1 cellular context compared by ENCODE assay signal in the genomic region with DNA sequence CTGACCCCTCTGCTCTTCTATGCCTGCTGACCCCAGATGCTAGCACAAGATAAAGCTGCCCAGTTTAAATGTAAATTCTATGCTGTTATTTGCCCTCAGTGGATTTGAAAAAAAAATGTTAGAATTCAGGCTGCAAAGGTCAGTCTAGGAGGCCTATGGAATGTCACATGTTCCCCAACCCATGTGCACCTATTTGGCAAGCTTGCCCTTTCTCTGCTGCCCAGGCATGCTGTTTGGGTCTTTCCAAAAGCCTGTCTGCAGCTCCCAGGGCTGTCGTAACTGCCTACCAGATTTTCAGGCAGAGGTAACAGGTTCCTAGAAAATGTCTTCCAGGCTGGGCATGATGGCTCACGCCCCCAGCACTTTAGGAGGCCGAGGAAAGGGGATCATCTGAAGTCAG.
TF ChIP-seq lines count a peak whose summit lies in the region.

No MANE protein-coding gene starts in this region.

TF ChIP-seq in HepG2, 621 proteins besides CTCF, POLR2A, EP300 and RAD21 (continued from another document and continues in another):
- TF ChIP-seq, protein P1, sequence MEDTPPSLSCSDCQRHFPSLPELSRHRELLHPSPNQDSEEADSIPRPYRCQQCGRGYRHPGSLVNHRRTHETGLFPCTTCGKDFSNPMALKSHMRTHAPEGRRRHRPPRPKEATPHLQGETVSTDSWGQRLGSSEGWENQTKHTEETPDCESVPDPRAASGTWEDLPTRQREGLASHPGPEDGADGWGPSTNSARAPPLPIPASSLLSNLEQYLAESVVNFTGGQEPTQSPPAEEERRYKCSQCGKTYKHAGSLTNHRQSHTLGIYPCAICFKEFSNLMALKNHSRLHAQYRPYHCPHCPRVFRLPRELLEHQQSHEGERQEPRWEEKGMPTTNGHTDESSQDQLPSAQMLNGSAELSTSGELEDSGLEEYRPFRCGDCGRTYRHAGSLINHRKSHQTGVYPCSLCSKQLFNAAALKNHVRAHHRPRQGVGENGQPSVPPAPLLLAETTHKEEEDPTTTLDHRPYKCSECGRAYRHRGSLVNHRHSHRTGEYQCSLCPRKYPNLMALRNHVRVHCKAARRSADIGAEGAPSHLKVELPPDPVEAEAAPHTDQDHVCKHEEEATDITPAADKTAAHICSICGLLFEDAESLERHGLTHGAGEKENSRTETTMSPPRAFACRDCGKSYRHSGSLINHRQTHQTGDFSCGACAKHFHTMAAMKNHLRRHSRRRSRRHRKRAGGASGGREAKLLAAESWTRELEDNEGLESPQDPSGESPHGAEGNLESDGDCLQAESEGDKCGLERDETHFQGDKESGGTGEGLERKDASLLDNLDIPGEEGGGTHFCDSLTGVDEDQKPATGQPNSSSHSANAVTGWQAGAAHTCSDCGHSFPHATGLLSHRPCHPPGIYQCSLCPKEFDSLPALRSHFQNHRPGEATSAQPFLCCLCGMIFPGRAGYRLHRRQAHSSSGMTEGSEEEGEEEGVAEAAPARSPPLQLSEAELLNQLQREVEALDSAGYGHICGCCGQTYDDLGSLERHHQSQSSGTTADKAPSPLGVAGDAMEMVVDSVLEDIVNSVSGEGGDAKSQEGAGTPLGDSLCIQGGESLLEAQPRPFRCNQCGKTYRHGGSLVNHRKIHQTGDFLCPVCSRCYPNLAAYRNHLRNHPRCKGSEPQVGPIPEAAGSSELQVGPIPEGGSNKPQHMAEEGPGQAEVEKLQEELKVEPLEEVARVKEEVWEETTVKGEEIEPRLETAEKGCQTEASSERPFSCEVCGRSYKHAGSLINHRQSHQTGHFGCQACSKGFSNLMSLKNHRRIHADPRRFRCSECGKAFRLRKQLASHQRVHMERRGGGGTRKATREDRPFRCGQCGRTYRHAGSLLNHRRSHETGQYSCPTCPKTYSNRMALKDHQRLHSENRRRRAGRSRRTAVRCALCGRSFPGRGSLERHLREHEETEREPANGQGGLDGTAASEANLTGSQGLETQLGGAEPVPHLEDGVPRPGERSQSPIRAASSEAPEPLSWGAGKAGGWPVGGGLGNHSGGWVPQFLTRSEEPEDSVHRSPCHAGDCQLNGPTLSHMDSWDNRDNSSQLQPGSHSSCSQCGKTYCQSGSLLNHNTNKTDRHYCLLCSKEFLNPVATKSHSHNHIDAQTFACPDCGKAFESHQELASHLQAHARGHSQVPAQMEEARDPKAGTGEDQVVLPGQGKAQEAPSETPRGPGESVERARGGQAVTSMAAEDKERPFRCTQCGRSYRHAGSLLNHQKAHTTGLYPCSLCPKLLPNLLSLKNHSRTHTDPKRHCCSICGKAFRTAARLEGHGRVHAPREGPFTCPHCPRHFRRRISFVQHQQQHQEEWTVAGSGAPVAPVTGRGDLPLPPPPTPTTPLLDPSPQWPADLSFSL (CRISPR knock-in tag; IDR thresholded peaks at IDR 0.05): no peak
- 0 out of 2 replicates have a peak, but pooled peaks have one; percentile 41 for TF ChIP-seq NCOA1 (CRISPR knock-in tag; IDR thresholded peaks at IDR 0.05)
- no peak for TF ChIP-seq ZNF569 (CRISPR knock-in tag; IDR thresholded peaks at IDR 0.05; ENCODE audit: borderline replicate concordance)
- TF ChIP-seq, protein P2, sequence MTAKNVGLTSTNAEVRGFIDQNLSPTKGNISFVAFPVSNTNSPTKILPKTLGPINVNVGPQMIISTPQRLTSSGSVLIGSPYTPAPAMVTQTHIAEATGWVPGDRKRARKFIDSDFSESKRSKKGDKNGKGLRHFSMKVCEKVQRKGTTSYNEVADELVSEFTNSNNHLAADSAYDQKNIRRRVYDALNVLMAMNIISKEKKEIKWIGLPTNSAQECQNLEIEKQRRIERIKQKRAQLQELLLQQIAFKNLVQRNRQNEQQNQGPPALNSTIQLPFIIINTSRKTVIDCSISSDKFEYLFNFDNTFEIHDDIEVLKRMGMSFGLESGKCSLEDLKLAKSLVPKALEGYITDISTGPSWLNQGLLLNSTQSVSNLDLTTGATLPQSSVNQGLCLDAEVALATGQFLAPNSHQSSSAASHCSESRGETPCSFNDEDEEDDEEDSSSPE (CRISPR knock-in tag; IDR thresholded peaks at IDR 0.05): no peak
- TF ChIP-seq, protein P3, sequence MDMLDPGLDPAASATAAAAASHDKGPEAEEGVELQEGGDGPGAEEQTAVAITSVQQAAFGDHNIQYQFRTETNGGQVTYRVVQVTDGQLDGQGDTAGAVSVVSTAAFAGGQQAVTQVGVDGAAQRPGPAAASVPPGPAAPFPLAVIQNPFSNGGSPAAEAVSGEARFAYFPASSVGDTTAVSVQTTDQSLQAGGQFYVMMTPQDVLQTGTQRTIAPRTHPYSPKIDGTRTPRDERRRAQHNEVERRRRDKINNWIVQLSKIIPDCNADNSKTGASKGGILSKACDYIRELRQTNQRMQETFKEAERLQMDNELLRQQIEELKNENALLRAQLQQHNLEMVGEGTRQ (IDR thresholded peaks at IDR 0.05; ENCODE audit: low read depth, low read length): 0 out of 2 replicates have a peak, but pooled peaks have one; percentile 8
- TF ChIP-seq, protein P3 (CRISPR knock-in tag; IDR thresholded peaks at IDR 0.05; ENCODE audit: borderline replicate concordance): 0 out of 2 replicates have a peak, but pooled peaks have one; percentile 33
- TF ChIP-seq, protein P4, sequence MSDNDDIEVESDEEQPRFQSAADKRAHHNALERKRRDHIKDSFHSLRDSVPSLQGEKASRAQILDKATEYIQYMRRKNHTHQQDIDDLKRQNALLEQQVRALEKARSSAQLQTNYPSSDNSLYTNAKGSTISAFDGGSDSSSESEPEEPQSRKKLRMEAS (IDR thresholded peaks at IDR 0.05): peak; percentile 77; the same call in 1 of the 2 replicates
- 0 out of 2 replicates have a peak, but pooled peaks have one; percentile 24 for TF ChIP-seq CEBPB (IDR thresholded peaks at IDR 0.05; ENCODE audit: borderline replicate concordance, low read depth, low read length)
- TF ChIP-seq HNF4A (CRISPR knock-in tag; IDR thresholded peaks at IDR 0.05): peak; percentile 54
- peak; percentile 64; the same call in 1 of the 2 replicates for TF ChIP-seq ZMYM4 (CRISPR knock-in tag; IDR thresholded peaks at IDR 0.05)
- peak; percentile 24; the same call in 1 of the 2 replicates for TF ChIP-seq PAXIP1 (CRISPR knock-in tag; conservative IDR thresholded peaks at IDR 0.05)
- no peak for TF ChIP-seq ZNF614 (CRISPR knock-in tag; IDR thresholded peaks at IDR 0.05; ENCODE audit: borderline replicate concordance)
- TF ChIP-seq TEAD3 (CRISPR knock-in tag; optimal IDR thresholded peaks at IDR 0.05; ENCODE audit: borderline replicate concordance): peak; percentile 72
- TF ChIP-seq ZBTB20 (CRISPR knock-in tag; IDR thresholded peaks at IDR 0.05; ENCODE audit: borderline replicate concordance, low read depth): peak; percentile 32; the same call in 1 of the 2 replicates
- 0 out of 2 replicates have a peak, but pooled peaks have one; percentile 9 for TF ChIP-seq PATZ1 (CRISPR knock-in tag; IDR thresholded peaks at IDR 0.05)
- TF ChIP-seq ZFX (CRISPR knock-in tag; IDR thresholded peaks at IDR 0.05; ENCODE audit: low read depth): 0 out of 2 replicates have a peak, but pooled peaks have one; percentile 20
- TF ChIP-seq NR2F6 (IDR thresholded peaks at IDR 0.05): peak; percentile 53
- peak; percentile 45; the same call in 1 of the 2 replicates for TF ChIP-seq NR2F6 (CRISPR knock-in tag; IDR thresholded peaks at IDR 0.05)
- TF ChIP-seq ZFY (CRISPR knock-in tag; IDR thresholded peaks at IDR 0.05): peak; percentile 29; the same call in 1 of the 2 replicates
- TF ChIP-seq ZNF207 (IDR thresholded peaks at IDR 0.05; ENCODE audit: borderline replicate concordance): no peak
- no peak for TF ChIP-seq ZNF772 (CRISPR knock-in tag; IDR thresholded peaks at IDR 0.05)
- no peak for TF ChIP-seq ZNF513 (CRISPR knock-in tag; conservative IDR thresholded peaks at IDR 0.05)
- no peak for TF ChIP-seq SOX13 (IDR thresholded peaks at IDR 0.05)
- TF ChIP-seq SOX13 (CRISPR knock-in tag; conservative IDR thresholded peaks at IDR 0.05 in 1 of 2, IDR thresholded peaks at IDR 0.05 in 1 of 2): 0 out of 4 replicates have a peak, but pooled peaks of 1 of the 2 experiments have one; percentile 15
- TF ChIP-seq MYC (CRISPR knock-in tag; IDR thresholded peaks at IDR 0.05; ENCODE audit: borderline replicate concordance): peak; percentile 65; the same call in 1 of the 2 replicates
- 0 out of 2 replicates have a peak, but pooled peaks have one; percentile 31 for TF ChIP-seq ZNF414 (CRISPR knock-in tag; IDR thresholded peaks at IDR 0.05)
- TF ChIP-seq SALL1 (CRISPR knock-in tag; IDR thresholded peaks at IDR 0.05): peak; percentile 48; the same call in 1 of the 2 replicates
- no peak for TF ChIP-seq ZBTB46 (CRISPR knock-in tag; IDR thresholded peaks at IDR 0.05; ENCODE audit: borderline replicate concordance)
- TF ChIP-seq THAP11 (CRISPR knock-in tag; IDR thresholded peaks at IDR 0.05): no peak
- no peak for TF ChIP-seq LCORL (IDR thresholded peaks at IDR 0.05)
- peak; percentile 57; the same call in 1 of the 2 replicates for TF ChIP-seq LCORL (CRISPR knock-in tag; IDR thresholded peaks at IDR 0.05)
